In the genomic region with DNA sequence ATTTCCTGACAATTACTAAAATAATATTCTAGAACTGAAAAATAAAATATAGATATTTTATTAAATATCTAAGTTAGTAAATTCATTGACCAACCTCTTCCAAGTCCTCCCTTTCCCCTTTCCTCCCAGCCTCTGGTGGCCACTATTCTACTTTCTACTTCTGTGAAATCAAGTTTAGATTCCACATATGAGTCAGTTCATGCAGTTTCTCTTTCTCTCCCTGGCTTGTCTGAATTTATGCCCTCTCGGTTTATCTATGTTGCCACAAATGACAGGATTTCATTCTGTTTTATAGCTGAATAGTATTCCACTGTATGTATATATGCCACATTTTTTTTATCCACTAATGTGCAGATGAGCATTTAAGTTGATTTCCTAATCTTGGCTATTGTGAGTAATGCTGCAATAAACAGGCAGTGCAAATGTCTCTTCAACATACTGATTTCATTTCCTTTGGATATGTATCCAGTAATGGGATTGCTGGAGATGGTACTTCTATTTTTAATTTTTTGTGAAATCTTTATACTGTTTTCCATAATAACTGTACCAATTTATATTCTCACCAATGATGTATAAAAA, we compare ENCODE assay signal across 10 cellular contexts. TPM values are rescaled to one million over a fixed set of nuclear protein-coding genes. Genes with fewer than 3 reads are reported as not detected.
DNase-seq lines count a peak whose midpoint lies in the region; ATAC-seq and TF ChIP-seq lines count a peak whose summit lies in the region.
"Had no signal": no experiment of that assay in that cellular context is flagged by ENCODE, and none has a peak within 500 bp of the region (broad histone marks: within the 10 kb centered on the region; RNA-seq: fewer than 3 reads in every experiment).

No MANE protein-coding gene starts in this region.

- H3K36me3 ChIP-seq in mammary epithelial cell (ENCODE audit: insufficient read depth, low read length) (no peaks in the 10 kb centered on the region), PC-3 (ENCODE audit: low read depth, low read length) (no peaks in the 10 kb centered on the region)
- H3K36me3 ChIP-seq: right atrium auricular region had no signal

- H3K9me3 ChIP-seq in mammary epithelial cell (replicated peaks; ENCODE audit: insufficient read depth, low read length) (no peaks in the 10 kb centered on the region), PC-3 (ENCODE audit: low read length) (no peaks in the 10 kb centered on the region)
- H3K9me3 ChIP-seq: right atrium auricular region had no signal

- intact Hi-C loops in mammary epithelial cell (cut with micrococcal nuclease) (loop anchor here (10.0 kb wide), 1 partner anchor 390 kb away; no protein-coding TSS in a partner anchor), PC-3 (cut with micrococcal nuclease) (no loop called here)

- H3F3A ChIP-seq in PC-3 (ENCODE audit: low read length, unreplicated experiment) = no peaks in the 10 kb centered on the region

- H3K4me2 ChIP-seq in mammary epithelial cell (ENCODE audit: insufficient read depth, low read depth, low read length) (peak overlapping the region; percentile 76), PC-3 (ENCODE audit: low read length) (no peak overlapping the region)

- no peak overlapping the region for H3K4me3 ChIP-seq in mammary epithelial cell (replicated peaks in 1 of 3; ENCODE audit: insufficient read depth in 1 of 3, low read depth in 2 of 3, low read length in 3 of 3)
- H3K4me3 ChIP-seq in PC-3 (ENCODE audit: low read length) = no peak overlapping the region
- H3K4me3 ChIP-seq: right atrium auricular region had no signal

- CTCF ChIA-PET in mammary epithelial cell (lab: Charles Lee; ENCODE audit: low non-redundant PET) (no interaction called here), PC-3 (lab: Charles Lee) (no interaction called here)

- WGBS in mammary epithelial cell (ENCODE audit: low coverage, missing lambda C conversion rate) = 47% methylated on average over 1 of the region's 1 CpG

- H3K27me3 ChIP-seq in mammary epithelial cell (ENCODE audit: insufficient read depth, low read length) (no peaks in the 10 kb centered on the region), PC-3 (ENCODE audit: low read length) (peaks cover 21% of the 10 kb centered on the region; the same call in 1 of the 2 replicates)
- H3K27me3 ChIP-seq: right atrium auricular region had no signal

- H3K79me2 ChIP-seq in mammary epithelial cell (ENCODE audit: insufficient read depth, low read length) (no peaks in the 10 kb centered on the region), PC-3 (ENCODE audit: low read length) (no peaks in the 10 kb centered on the region)

- H2AFZ ChIP-seq in mammary epithelial cell (ENCODE audit: low read depth, low read length) (peak overlapping the region; percentile 45), PC-3 (ENCODE audit: low read length) (no peak overlapping the region)

- peak; percentile 49 for DNase-seq in GM13977 (ENCODE audit: low spot score)
- DNase-seq in mammary epithelial cell = peak; percentile 39
- no peak for DNase-seq in PC-3
- no peak for DNase-seq in HPDE6-E6E7 (ENCODE audit: extremely low spot score)
- DNase-seq in COLO829 (ENCODE audit: low spot score) = no peak
- DNase-seq in amygdala (lab: John Stamatoyannopoulos, UW) = no peak
- DNase-seq: Calu3 had no signal

- POLR2A ChIA-PET in PC-3 (lab: Charles Lee; ENCODE audit: unreplicated experiment) = no interaction called here

- ATAC-seq in GM19468 (IDR thresholded peaks at IDR 0.05; ENCODE audit: extremely low read depth, unreplicated experiment) (peak; percentile 72), HG03066 (IDR thresholded peaks at IDR 0.05; ENCODE audit: low read depth, unreplicated experiment) (peak; percentile 98), PC-3 (no peak)

- no TSS peak for BruUV-seq in mammary epithelial cell (replicated peaks; lab: Mats Ljungman, UMichigan)
- no TSS peak for BruUV-seq in PC-3 (replicated peaks; lab: Mats Ljungman, UMichigan)

- H3K9me2 ChIP-seq in PC-3 (replicated peaks; ENCODE audit: low read length) = no peaks in the 10 kb centered on the region

- no peaks in the 10 kb centered on the region for H4K20me1 ChIP-seq in mammary epithelial cell (ENCODE audit: insufficient read depth, low read length)
- H4K20me1 ChIP-seq in PC-3 (ENCODE audit: low read length) = no peaks in the 10 kb centered on the region

- H3K4me1 ChIP-seq in mammary epithelial cell (ENCODE audit: insufficient read depth, low read length) (peaks cover 20% of the 10 kb centered on the region), PC-3 (ENCODE audit: insufficient read depth, low read length) (no peaks in the 10 kb centered on the region)

- TF ChIP-seq CTCF in GM13977 (IDR thresholded peaks at IDR 0.05; ENCODE audit: extremely low read depth, insufficient read depth, missing control alignments) (no peak), mammary epithelial cell (conservative IDR thresholded peaks at IDR 0.05 in 1 of 2, IDR thresholded peaks at IDR 0.05 in 1 of 2; ENCODE audit: extremely low read depth in 1 of 2, insufficient read depth in 1 of 2, low read depth in 1 of 2, low read length in 2 of 2) (peak in 1 of 2 donors; percentile 19), PC-3 (conservative IDR thresholded peaks at IDR 0.05; ENCODE audit: low read depth, low read length) (no peak)

- in situ Hi-C loops in GM13977 (cut with MboI; ENCODE audit: low pct_unique_long_range_greater_than_20kb, low sequenced_read_pairs, unreplicated experiment) (no loop called here), mammary epithelial cell (cut with MboI; ENCODE audit: low sequenced_read_pairs in 2 of 2) (no loop called here)

- dilution Hi-C loops in mammary epithelial cell (cut with HindIII; ENCODE audit: low sequenced_read_pairs) = no loop called here

- H3K9ac ChIP-seq in mammary epithelial cell (ENCODE audit: insufficient read depth, low read length) = no peak overlapping the region
- no peak overlapping the region for H3K9ac ChIP-seq in PC-3 (ENCODE audit: low read length)

- H3K27ac ChIP-seq in mammary epithelial cell (ENCODE audit: insufficient read depth, low read depth, low read length) = peak overlapping the region; percentile 58
- H3K27ac ChIP-seq in PC-3 (ENCODE audit: low read length) = no peak overlapping the region
- H3K27ac ChIP-seq: right atrium auricular region had no signal

RNA-seq across cellular contexts. Expression of a gene that starts 52.3 kb away (rescaled TPM):
- total RNA-seq in mammary epithelial cell = 10 to 100 TPM; 45.5 to 67.2 TPM
- polyA plus RNA-seq in mammary epithelial cell = 21.3 TPM
- 55.6 TPM for polyA minus RNA-seq in mammary epithelial cell
- total RNA-seq in PC-3 (2014; rRNA removed) = 38.2 and 44.7 TPM in 2 replicates

Comparison
In these comparisons a context has a peak if more than half of its experiments do, and no peak if none do; other contexts are left out.
1. DNase-seq: peak in GM13977 (single experiment) and mammary epithelial cell (single experiment); none in PC-3 (single experiment), HPDE6-E6E7 (single experiment), COLO829 (single experiment) and amygdala (0 of 56).